11 cellular contexts compared by ENCODE assay signal in the genomic region with DNA sequence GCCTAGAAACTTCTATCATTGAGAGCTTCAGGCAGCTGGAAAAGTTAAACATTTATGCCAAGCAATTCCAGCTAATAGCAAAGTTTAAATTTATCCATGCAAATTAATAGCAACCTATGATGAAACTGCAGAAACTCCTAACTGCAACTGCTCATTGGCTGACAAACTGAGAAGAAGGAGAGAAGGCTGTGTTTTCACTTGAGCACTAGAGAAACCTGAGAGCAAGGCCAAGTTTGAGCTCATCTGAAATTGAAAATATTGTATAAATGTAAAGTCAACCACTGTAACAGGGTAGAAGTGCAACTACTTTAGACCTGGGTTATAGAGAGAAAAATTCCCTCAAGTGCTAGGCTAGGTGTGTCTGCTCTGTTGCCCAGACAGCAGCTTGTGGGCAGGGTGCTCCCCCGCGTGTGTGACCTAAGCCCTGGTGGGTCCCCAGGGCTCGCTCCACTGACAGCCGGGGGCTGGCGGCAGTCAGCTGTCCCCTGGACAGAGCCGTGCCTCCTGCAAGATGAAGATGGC. TPM values are rescaled to one million over a fixed set of nuclear protein-coding genes. Genes with fewer than 3 reads are reported as not detected.
DNase-seq lines count a peak whose midpoint lies in the region; ATAC-seq, FAIRE-seq and TF ChIP-seq lines count a peak whose summit lies in the region.
"Had no signal": no experiment of that assay in that cellular context is flagged by ENCODE, and none has a peak within 500 bp of the region (broad histone marks: within the 10 kb centered on the region; RNA-seq: fewer than 3 reads in every experiment).

No MANE protein-coding gene starts in this region.

- no peak for TF ChIP-seq POLR2A in GM12892 (IDR thresholded peaks at IDR 0.05; ENCODE audit: low read depth, low read length)

- DNase-seq in GM12892 (ENCODE audit: insufficient read length) (peak; percentile 28), heart right ventricle (no peak), pons (ENCODE audit: low spot score) (no peak), SW 1271 (lab: John Stamatoyannopoulos, UW) (no peak), NCI-H2029 treated with DMSO at 0.1 percent for 48 hours (lab: John Stamatoyannopoulos, UW) (no peak), NOMO-1 treated with dmso at 0.1 percent for 144 hours (lab: John Stamatoyannopoulos, UW; ENCODE audit: unreplicated experiment) (no peak)
- DNase-seq: H7, NCI-H2029 had no signal

- no peak overlapping the region for H3K27ac ChIP-seq in heart right ventricle
- H3K27ac ChIP-seq: C4-2B had no signal

- no peaks in the 10 kb centered on the region for H3K9me3 ChIP-seq in heart right ventricle

- intact Hi-C loops in heart right ventricle (cut with DNase I), result loop anchor here in 2 of 10 donors (10.0 kb wide), 3 partner anchors 76 to 226 kb away; no protein-coding TSS in a partner anchor

- FAIRE-seq in GM12892 (lab: Jason Lieb, UNC), result peak; percentile 84

- no peak overlapping the region for H3K4me3 ChIP-seq in heart right ventricle

- H3K4me1 ChIP-seq in heart right ventricle, result peaks cover 0 to 33% (median 25%) of the 10 kb centered on the region in 9 donors

- H3K27me3 ChIP-seq in heart right ventricle, result no peaks in the 10 kb centered on the region

- H3K36me3 ChIP-seq in heart right ventricle, result peaks cover 0 to 19% (median 0%) of the 10 kb centered on the region in 9 donors

- ATAC-seq in GM21390 (IDR thresholded peaks at IDR 0.05; ENCODE audit: unreplicated experiment), result peak; percentile 89
- peak; percentile 55 for ATAC-seq in HG03175 (IDR thresholded peaks at IDR 0.05; ENCODE audit: unreplicated experiment)
- ATAC-seq in heart right ventricle, result peak in 6 of 8 donors; percentile 24 to 58 (median 46)

- 62% methylated on average over 6 of the region's 6 CpGs for WGBS in heart right ventricle, 2 donors

- TF ChIP-seq CTCF in heart right ventricle (IDR thresholded peaks at IDR 0.05), result no peak

RNA-seq across cellular contexts. Expression of gene CABYR, which starts 50.2 kb away (rescaled TPM):
- polyA plus RNA-seq in GM12892 (2012; ENCODE audit: missing spikeins), result 1.5 TPM
- total RNA-seq in heart right ventricle, result under 1 TPM in 5 of 10 donors, not detected in 5; 0.39 to 0.68 (median 0.49) TPM
- polyA plus RNA-seq in heart right ventricle, result under 1 TPM in 1 of 2 donors, not detected in 1; 0.19 TPM
